Comparison of ENCODE assay signal across 13 cellular contexts in genomic region chr10:133158756-133159610, GRCh38. TPM values are rescaled to one million over a fixed set of nuclear protein-coding genes. Genes with fewer than 3 reads are reported as not detected.
DNase-seq lines count a peak whose midpoint lies in the region; ATAC-seq and TF ChIP-seq lines count a peak whose summit lies in the region.
"Had no signal": no experiment of that assay in that cellular context is flagged by ENCODE, and none has a peak within 500 bp of the region (broad histone marks: within the 10 kb centered on the region; RNA-seq: fewer than 3 reads in every experiment).

No MANE protein-coding gene starts in this region.

- in situ Hi-C loops in mammary epithelial cell (cut with MboI; ENCODE audit: low sequenced_read_pairs in 2 of 2) = no loop called here

- no TSS peak for BruUV-seq in mammary epithelial cell (replicated peaks; lab: Mats Ljungman, UMichigan)

- H4K20me1 ChIP-seq in mammary epithelial cell (ENCODE audit: insufficient read depth, low read length) = no peaks in the 10 kb centered on the region

- no peaks in the 10 kb centered on the region for H3K9me3 ChIP-seq in heart right ventricle
- no peaks in the 10 kb centered on the region for H3K9me3 ChIP-seq in left ventricle myocardium inferior (replicated peaks)
- no peaks in the 10 kb centered on the region for H3K9me3 ChIP-seq in WERI-Rb-1 (ENCODE audit: severe bottlenecking)
- H3K9me3 ChIP-seq in tibial nerve = peaks cover 0 to 4% (median 0%) of the 10 kb centered on the region in 4 donors
- no peaks in the 10 kb centered on the region for H3K9me3 ChIP-seq in mammary epithelial cell (replicated peaks; ENCODE audit: insufficient read depth, low read length)
- H3K9me3 ChIP-seq: breast epithelium had no signal

- H3K4me1 ChIP-seq in heart right ventricle = peaks cover 8 to 17% (median 12%) of the 10 kb centered on the region in 9 donors
- H3K4me1 ChIP-seq in left ventricle myocardium inferior = peaks cover 15% of the 10 kb centered on the region
- peaks cover 0 to 25% (median 9%) of the 10 kb centered on the region in 4 donors for H3K4me1 ChIP-seq in tibial nerve
- no peaks in the 10 kb centered on the region for H3K4me1 ChIP-seq in mammary epithelial cell (ENCODE audit: insufficient read depth, low read length)

- H3K27me3 Mint-ChIP-seq in activated CD4-positive, alpha-beta T cell treated with anti-CD3 and anti-CD28 coated beads for 36 hours = peaks cover 18% of the 10 kb centered on the region

- H3K36me3 ChIP-seq in heart right ventricle (no peaks in the 10 kb centered on the region), left ventricle myocardium inferior (no peaks in the 10 kb centered on the region), WERI-Rb-1 (no peaks in the 10 kb centered on the region), tibial nerve (no peaks in the 10 kb centered on the region), mammary epithelial cell (ENCODE audit: insufficient read depth, low read length) (no peaks in the 10 kb centered on the region)
- H3K36me3 ChIP-seq: breast epithelium had no signal

- CTCF ChIA-PET in activated CD4-positive, alpha-beta T cell treated with anti-CD3 and anti-CD28 coated beads for 36 hours (lab: Charles Lee) = no interaction called here
- CTCF ChIA-PET in mammary epithelial cell (lab: Charles Lee; ENCODE audit: low non-redundant PET) = no interaction called here

- no peak overlapping the region for H2AFZ ChIP-seq in mammary epithelial cell (ENCODE audit: low read depth, low read length)

- no peak overlapping the region for H3K9ac ChIP-seq in mammary epithelial cell (ENCODE audit: insufficient read depth, low read length)

- H3K27me3 ChIP-seq in heart right ventricle = peaks cover 13 to 53% (median 47%) of the 10 kb centered on the region in 7 donors
- H3K27me3 ChIP-seq in left ventricle myocardium inferior (ENCODE audit: low read depth) = peaks cover 65% of the 10 kb centered on the region
- H3K27me3 ChIP-seq in WERI-Rb-1 (ENCODE audit: insufficient read depth, low read depth, severe bottlenecking) = no peaks in the 10 kb centered on the region
- H3K27me3 ChIP-seq in tibial nerve = peaks cover 0 to 48% of the 10 kb centered on the region in 2 donors
- peaks cover 17% of the 10 kb centered on the region for H3K27me3 ChIP-seq in mammary epithelial cell (ENCODE audit: insufficient read depth, low read length)

- no peak for TF ChIP-seq EP300 in tibial nerve (IDR thresholded peaks at IDR 0.05)

- 42 to 52% methylated on average over 23 of the region's 23 CpGs for WGBS in heart right ventricle, 2 donors
- WGBS in tibial nerve, 2 donors = 39 to 48% methylated on average over 8 to 14 of the region's 23 CpGs
- 33% methylated on average over 15 of the region's 23 CpGs for WGBS in mammary epithelial cell (ENCODE audit: low coverage, missing lambda C conversion rate)

- H3K4me3 ChIP-seq in heart right ventricle = no peak overlapping the region
- no peak overlapping the region for H3K4me3 ChIP-seq in left ventricle myocardium inferior
- H3K4me3 ChIP-seq in WERI-Rb-1 (ENCODE audit: low read depth, low read length) = peak overlapping the region; percentile 9
- H3K4me3 ChIP-seq in tibial nerve = no peak overlapping the region
- H3K4me3 ChIP-seq in mammary epithelial cell (replicated peaks in 1 of 3; ENCODE audit: insufficient read depth in 1 of 3, low read depth in 2 of 3, low read length in 3 of 3) = no peak overlapping the region

- no peak for TF ChIP-seq POLR2A in tibial nerve (IDR thresholded peaks at IDR 0.05)

- DNase-seq in heart right ventricle (no peak), left ventricle myocardium inferior (no peak), WERI-Rb-1 (peak; percentile 89), mesenteric fat pad (ENCODE audit: low spot score) (peak; percentile 87), DMS53 (lab: John Stamatoyannopoulos, UW) (no peak), tibial nerve (ENCODE audit: low spot score in 2 of 2) (no peak), mammary epithelial cell (no peak)
- no peak for DNase-seq in activated CD4-positive, alpha-beta T cell treated with anti-CD3 and anti-CD28 coated beads for 36 hours
- DNase-seq: activated CD8-positive, alpha-beta T cell treated with anti-CD3 and anti-CD28 coated beads for 36 hours; foreskin melanocyte; Karpas-422 had no signal

- no peaks in the 10 kb centered on the region for H3K79me2 ChIP-seq in mammary epithelial cell (ENCODE audit: insufficient read depth, low read length)

- intact Hi-C loops in heart right ventricle (cut with DNase I) = no loop called here
- intact Hi-C loops in left ventricle myocardium inferior (cut with micrococcal nuclease) = no loop called here
- intact Hi-C loops in activated CD4-positive, alpha-beta T cell treated with anti-CD3 and anti-CD28 coated beads for 36 hours (cut with DNase I, micrococcal nuclease) = no loop called here
- intact Hi-C loops in mammary epithelial cell (cut with micrococcal nuclease) = no loop called here

- dilution Hi-C loops in mammary epithelial cell (cut with HindIII; ENCODE audit: low sequenced_read_pairs) = no loop called here

- TF ChIP-seq CTCF in heart right ventricle (IDR thresholded peaks at IDR 0.05) (no peak), left ventricle myocardium inferior (IDR thresholded peaks at IDR 0.05; ENCODE audit: borderline replicate concordance) (no peak), WERI-Rb-1 (IDR thresholded peaks at IDR 0.05; ENCODE audit: low read depth, low read length) (peak; percentile 51), tibial nerve (IDR thresholded peaks at IDR 0.05) (no peak), mammary epithelial cell (conservative IDR thresholded peaks at IDR 0.05 in 1 of 2, IDR thresholded peaks at IDR 0.05 in 1 of 2; ENCODE audit: extremely low read depth in 1 of 2, insufficient read depth in 1 of 2, low read depth in 1 of 2, low read length in 2 of 2) (no peak)

- no peak overlapping the region for H3K27ac Mint-ChIP-seq in activated CD4-positive, alpha-beta T cell treated with anti-CD3 and anti-CD28 coated beads for 36 hours
- H3K27ac Mint-ChIP-seq: activated CD8-positive, alpha-beta T cell treated with anti-CD3 and anti-CD28 coated beads for 36 hours had no signal

- no peaks in the 10 kb centered on the region for H3K4me1 Mint-ChIP-seq in activated CD4-positive, alpha-beta T cell treated with anti-CD3 and anti-CD28 coated beads for 36 hours

- POLR2A ChIA-PET in activated CD4-positive, alpha-beta T cell treated with anti-CD3 and anti-CD28 coated beads for 36 hours (lab: Charles Lee) = no interaction called here

- ATAC-seq in heart right ventricle = peak in 5 of 8 donors; percentile 23 to 32 (median 28)
- no peak for ATAC-seq in activated CD4-positive, alpha-beta T cell treated with anti-CD3 and anti-CD28 coated beads for 36 hours

- no peaks in the 10 kb centered on the region for H3K36me3 Mint-ChIP-seq in activated CD4-positive, alpha-beta T cell treated with anti-CD3 and anti-CD28 coated beads for 36 hours (ENCODE audit: low read depth)

- no peak overlapping the region for H3K4me3 Mint-ChIP-seq in activated CD4-positive, alpha-beta T cell treated with anti-CD3 and anti-CD28 coated beads for 36 hours
- H3K4me3 Mint-ChIP-seq: activated CD8-positive, alpha-beta T cell treated with anti-CD3 and anti-CD28 coated beads for 36 hours had no signal

- no peak overlapping the region for H3K27ac ChIP-seq in heart right ventricle
- no peak overlapping the region for H3K27ac ChIP-seq in left ventricle myocardium inferior (replicated peaks)
- H3K27ac ChIP-seq in WERI-Rb-1 = peak overlapping the region; percentile 33; the same call in 1 of the 2 replicates
- peak overlapping the region in 1 of 4 donors; percentile 67 for H3K27ac ChIP-seq in tibial nerve
- no peak overlapping the region for H3K27ac ChIP-seq in mammary epithelial cell (ENCODE audit: insufficient read depth, low read depth, low read length)
- H3K27ac ChIP-seq: breast epithelium, RWPE1 had no signal

- no peak overlapping the region for H3K4me2 ChIP-seq in mammary epithelial cell (ENCODE audit: insufficient read depth, low read depth, low read length)

- H3K9me3 Mint-ChIP-seq in activated CD4-positive, alpha-beta T cell treated with anti-CD3 and anti-CD28 coated beads for 36 hours (ENCODE audit: low read depth) = no peaks in the 10 kb centered on the region
- H3K9me3 Mint-ChIP-seq: activated CD8-positive, alpha-beta T cell treated with anti-CD3 and anti-CD28 coated beads for 36 hours had no signal

RNA-seq across cellular contexts. Expression of gene KNDC1, which starts 1.0 kb away (rescaled TPM):
- total RNA-seq in heart right ventricle (under 1 TPM in 8 of 10 donors, not detected in 2; 0.04 to 0.88 (median 0.20) TPM), left ventricle myocardium inferior (0.11 TPM), mesenteric fat pad (0.13 TPM), tibial nerve (1 to 10 TPM; 3.7 to 5.9 (median 4.8) TPM), mammary epithelial cell (1 to 10 TPM in 1 of 2 donors, under 1 TPM in 1; 0.83 to 1.2 TPM)
- polyA plus RNA-seq in heart right ventricle (under 1 TPM in 1 of 2 donors, not detected in 1; 0.07 TPM), mammary epithelial cell (not detected)
- not detected for total RNA-seq in activated CD4-positive, alpha-beta T cell treated with anti-CD3 and anti-CD28 coated beads for 36 hours
- not detected for polyA minus RNA-seq in mammary epithelial cell
- total RNA-seq: activated CD8-positive, alpha-beta T cell treated with anti-CD3 and anti-CD28 coated beads for 36 hours had no signal

Comparison
In these comparisons a context has a peak if more than half of its experiments do, and no peak if none do; other contexts are left out.
1. DNase-seq: peak in WERI-Rb-1 (single experiment) and mesenteric fat pad (single experiment); none in heart right ventricle (0 of 2), left ventricle myocardium inferior (single experiment), DMS53 (single experiment), activated CD4-positive, alpha-beta T cell treated with anti-CD3 and anti-CD28 coated beads for 36 hours (single experiment), tibial nerve (0 of 2) and mammary epithelial cell (single experiment).